Comparison of ENCODE assay signal across 8 cellular contexts in the genomic region with DNA sequence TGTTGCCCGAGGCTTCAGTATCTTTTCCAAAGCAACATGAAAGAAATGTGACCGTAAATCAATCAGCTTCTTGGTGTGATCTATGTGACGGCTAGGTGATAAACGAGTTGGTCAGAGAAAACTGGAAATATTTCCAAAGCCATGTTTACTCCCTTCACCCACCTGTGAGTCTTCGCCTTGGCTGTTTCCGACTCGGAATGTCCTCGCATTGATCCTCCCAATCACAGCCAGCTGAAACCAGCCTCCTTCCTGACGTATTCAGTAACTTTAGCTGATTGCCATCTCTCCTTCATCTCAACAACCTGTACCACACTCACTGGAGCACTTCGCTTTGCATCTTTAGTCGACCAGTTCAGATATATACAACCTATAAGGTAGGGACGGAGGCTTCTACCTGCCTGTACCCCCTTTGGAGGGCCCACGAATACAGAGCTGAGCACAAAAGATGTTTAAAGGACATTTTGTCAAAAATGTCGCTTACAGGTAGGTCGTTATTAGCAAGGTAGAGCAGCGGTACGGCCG. TPM values are rescaled to one million over a fixed set of nuclear protein-coding genes. Genes with fewer than 3 reads are reported as not detected.
DNase-seq lines count a peak whose midpoint lies in the region; ATAC-seq and TF ChIP-seq lines count a peak whose summit lies in the region.

No MANE protein-coding gene starts in this region.

- no peak for TF ChIP-seq CTCF in nephron (IDR thresholded peaks at IDR 0.05; ENCODE audit: unreplicated experiment in 3 of 3)

- no peaks in the 10 kb centered on the region for H3K27me3 Mint-ChIP-seq in activated T-cell treated with anti-CD3 and anti-CD28 coated beads, Interleukin-2, amount 50 U/mL, for 24 hours
- no peaks in the 10 kb centered on the region for H3K27me3 Mint-ChIP-seq in nephron (ENCODE audit: low read depth)

- H3K27ac Mint-ChIP-seq in activated T-cell treated with anti-CD3 and anti-CD28 coated beads, Interleukin-2, amount 50 U/mL, for 24 hours, result peak overlapping the region; percentile 93
- peak overlapping the region; percentile 82 to 90 (median 89) for H3K27ac Mint-ChIP-seq in nephron

- ATAC-seq in GM21737 (IDR thresholded peaks at IDR 0.05; ENCODE audit: unreplicated experiment) (no peak), GM21381 (IDR thresholded peaks at IDR 0.05; ENCODE audit: unreplicated experiment) (no peak)

- no peaks in the 10 kb centered on the region for H3K9me3 Mint-ChIP-seq in activated T-cell treated with anti-CD3 and anti-CD28 coated beads, Interleukin-2, amount 50 U/mL, for 24 hours
- no peaks in the 10 kb centered on the region for H3K9me3 Mint-ChIP-seq in nephron

- no peak for DNase-seq in activated T-cell treated with anti-CD3 and anti-CD28 coated beads, Interleukin-2, amount 50 U/mL, for 24 hours
- no peak for DNase-seq in activated T-cell treated with anti-CD3 and anti-CD28 coated beads, Interleukin-2, amount 50 U/mL, for 48 hours
- DNase-seq in SJSA1 (ENCODE audit: low read depth in 1 of 2, low spot score in 2 of 2), result no peak
- DNase-seq in GDM1 (lab: John Stamatoyannopoulos, UW), result no peak

- H3K27me3 ChIP-seq in SJSA1 (replicated peaks), result no peaks in the 10 kb centered on the region
- H3K27me3 ChIP-seq in esophagus (ENCODE audit: control insufficient read depth in 1 of 2, insufficient read depth in 2 of 2, low read length in 2 of 2), result no peaks in the 10 kb centered on the region

- H3K9me3 ChIP-seq in SJSA1 (replicated peaks), result no peaks in the 10 kb centered on the region
- H3K9me3 ChIP-seq in esophagus (ENCODE audit: control insufficient read depth in 2 of 2, insufficient read depth in 1 of 2, low read depth in 1 of 2, low read length in 1 of 2), result no peaks in the 10 kb centered on the region

- H3K36me3 ChIP-seq in SJSA1, result peaks cover 45% of the 10 kb centered on the region
- H3K36me3 ChIP-seq in esophagus (ENCODE audit: control insufficient read depth in 2 of 2, insufficient read depth in 2 of 2, low read length in 1 of 2), result peaks cover 4 to 8% of the 10 kb centered on the region in 2 donors

- H3K36me3 Mint-ChIP-seq in activated T-cell treated with anti-CD3 and anti-CD28 coated beads, Interleukin-2, amount 50 U/mL, for 24 hours (ENCODE audit: low read depth), result peaks cover 60% of the 10 kb centered on the region
- peaks cover 58% of the 10 kb centered on the region for H3K36me3 Mint-ChIP-seq in nephron (ENCODE audit: low read depth)

- no peak overlapping the region; the same call in 1 of the 2 replicates for H3K27ac ChIP-seq in SJSA1
- peak overlapping the region; percentile 83 to 95 for H3K27ac ChIP-seq in esophagus (ENCODE audit: low read depth in 2 of 2, low read length in 1 of 2)

- peak overlapping the region; percentile 100 for H3K4me3 Mint-ChIP-seq in activated T-cell treated with anti-CD3 and anti-CD28 coated beads, Interleukin-2, amount 50 U/mL, for 24 hours
- peak overlapping the region; percentile 80 to 88 (median 86) for H3K4me3 Mint-ChIP-seq in nephron

- WGBS in esophagus, 2 donors, result 13 to 15% methylated on average over 18 of the region's 18 CpGs

- H3K4me1 ChIP-seq in SJSA1 (replicated peaks) (peaks cover 17% of the 10 kb centered on the region), esophagus (ENCODE audit: control insufficient read depth in 2 of 2, insufficient read depth in 2 of 2, low read length in 1 of 2) (no peaks in the 10 kb centered on the region)

- H3K4me3 ChIP-seq in SJSA1, result peak overlapping the region; percentile 48
- peak overlapping the region; percentile 64 to 73 for H3K4me3 ChIP-seq in esophagus (ENCODE audit: low read depth in 1 of 2, low read length in 2 of 2)

- peaks cover 50% of the 10 kb centered on the region for H3K4me1 Mint-ChIP-seq in activated T-cell treated with anti-CD3 and anti-CD28 coated beads, Interleukin-2, amount 50 U/mL, for 24 hours (ENCODE audit: low read depth)
- peaks cover 35% of the 10 kb centered on the region for H3K4me1 Mint-ChIP-seq in nephron

RNA-seq across cellular contexts. Expression of gene RPL26, which starts 7.2 kb away (rescaled TPM):
- total RNA-seq in SJSA1 (2014; rRNA removed; shearing (Covaris generic)), result 2,200 and 2,622 TPM in 2 replicates
- 1,000 to 10,000 TPM; 2,120 to 4,250 TPM for polyA plus RNA-seq in esophagus

RNA-seq across cellular contexts. Expression of gene RNF222, which starts 21.8 kb away (rescaled TPM):
- total RNA-seq in SJSA1 (2014; rRNA removed; shearing (Covaris generic)), result not detected in 2 replicates
- polyA plus RNA-seq in esophagus, result 10 to 100 TPM; 14.0 to 18.4 TPM

RNA-seq across cellular contexts. Expression of gene ODF4, which starts 36.2 kb away (rescaled TPM):
- not detected in 2 replicates for total RNA-seq in SJSA1 (2014; rRNA removed; shearing (Covaris generic))
- under 1 TPM; 0.27 to 0.41 TPM for polyA plus RNA-seq in esophagus

RNA-seq across cellular contexts. Expression of gene NDEL1, which starts 59.9 kb away (rescaled TPM):
- total RNA-seq in SJSA1 (2014; rRNA removed; shearing (Covaris generic)), result 39.6 and 49.7 TPM in 2 replicates
- 10 to 100 TPM; 34.7 to 46.5 TPM for polyA plus RNA-seq in esophagus
